10 cellular contexts compared by ENCODE assay signal in the genomic region with DNA sequence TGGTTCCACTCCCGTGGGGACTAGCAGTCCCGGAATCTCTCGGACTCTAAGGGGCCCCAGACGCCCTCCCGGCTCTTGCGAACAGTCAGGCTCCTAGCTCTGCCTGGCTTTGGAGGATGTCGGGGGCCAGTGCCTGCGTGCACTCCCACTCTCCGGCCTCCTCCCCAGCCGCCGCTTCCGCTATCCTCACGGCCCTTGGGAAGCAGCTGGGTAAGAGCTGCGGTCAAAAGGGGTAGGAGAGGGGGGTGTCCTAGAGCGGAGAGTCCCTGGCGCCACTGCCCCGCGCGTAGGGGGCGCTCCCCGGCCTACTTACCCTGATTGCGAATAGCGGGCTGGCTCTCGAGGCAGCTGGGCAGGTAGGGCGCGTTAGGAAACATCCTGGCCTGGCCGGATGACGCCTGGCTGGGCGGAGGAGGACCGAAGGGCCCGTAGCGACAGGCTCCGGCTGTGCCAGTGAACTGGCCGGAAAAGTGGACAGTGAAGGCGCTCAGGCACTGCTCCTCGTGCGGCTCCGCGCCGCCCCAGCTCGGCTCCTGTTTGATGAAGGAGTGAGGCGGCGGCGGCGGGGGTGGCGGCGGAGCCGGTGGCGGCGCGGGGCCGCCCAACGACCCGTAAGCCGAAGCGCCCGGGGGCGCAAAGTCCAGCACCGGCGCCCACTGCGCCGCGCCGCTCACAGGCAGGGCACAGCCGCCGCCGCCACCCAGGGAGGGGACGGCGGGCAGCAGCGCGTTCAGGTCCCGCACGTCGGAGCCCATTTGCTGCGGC. TPM values are rescaled to one million over a fixed set of nuclear protein-coding genes. Genes with fewer than 3 reads are reported as not detected.
DNase-seq lines count a peak whose midpoint lies in the region; ATAC-seq and TF ChIP-seq lines count a peak whose summit lies in the region.
"Had no signal": no experiment of that assay in that cellular context is flagged by ENCODE, and none has a peak within 500 bp of the region (broad histone marks: within the 10 kb centered on the region; RNA-seq: fewer than 3 reads in every experiment).

No MANE protein-coding gene starts in this region.

- peak; percentile 18 for ATAC-seq in naive thymus-derived CD4-positive, alpha-beta T cell
- ATAC-seq in GM21526 (IDR thresholded peaks at IDR 0.05; ENCODE audit: low FRiP score, unreplicated experiment) (no peak), HG02642 (IDR thresholded peaks at IDR 0.05; ENCODE audit: poor library complexity, unreplicated experiment) (no peak)
- ATAC-seq: effector memory CD8-positive, alpha-beta T cell had no signal

- H3K36me3 Mint-ChIP-seq in chondrocyte (ENCODE audit: low read depth) = peaks cover 9% of the 10 kb centered on the region
- H3K36me3 Mint-ChIP-seq in naive thymus-derived CD4-positive, alpha-beta T cell = peaks cover 0 to 5% (median 0%) of the 10 kb centered on the region in 5 donors

- POLR2A ChIA-PET in naive thymus-derived CD4-positive, alpha-beta T cell (lab: Charles Lee) = no interaction called here

- CTCF ChIA-PET in naive thymus-derived CD4-positive, alpha-beta T cell (lab: Charles Lee) = no interaction called here

- no peaks in the 10 kb centered on the region for H3K9me3 ChIP-seq in naive thymus-derived CD4-positive, alpha-beta T cell (ENCODE audit: control insufficient read depth in 2 of 3, low read length in 3 of 3)
- H3K9me3 ChIP-seq: tibial nerve had no signal

- no peak overlapping the region for H3K4me3 ChIP-seq in naive thymus-derived CD4-positive, alpha-beta T cell (ENCODE audit: low read length)

- H3K27ac Mint-ChIP-seq in chondrocyte (ENCODE audit: unreplicated experiment) = no peak overlapping the region
- H3K27ac Mint-ChIP-seq in naive thymus-derived CD4-positive, alpha-beta T cell = peak overlapping the region in 1 of 9 donors; percentile 68
- H3K27ac Mint-ChIP-seq: effector memory CD8-positive, alpha-beta T cell had no signal

- peak overlapping the region; percentile 44 for H3K4me3 Mint-ChIP-seq in chondrocyte (ENCODE audit: unreplicated experiment)
- peak overlapping the region in 3 of 10 donors; percentile 30 to 59 (median 54) for H3K4me3 Mint-ChIP-seq in naive thymus-derived CD4-positive, alpha-beta T cell

- no peak overlapping the region for H3K27ac ChIP-seq in naive thymus-derived CD4-positive, alpha-beta T cell (ENCODE audit: low read depth, low read length)
- no peak overlapping the region for H3K27ac ChIP-seq in substantia nigra (ENCODE audit: low read depth, low read length, poor library complexity, severe bottlenecking)
- H3K27ac ChIP-seq: tibial nerve had no signal

- H3K36me3 ChIP-seq in naive thymus-derived CD4-positive, alpha-beta T cell (ENCODE audit: control insufficient read depth in 2 of 3, insufficient read depth in 3 of 3, low read length in 3 of 3) = no peaks in the 10 kb centered on the region
- H3K36me3 ChIP-seq: tibial nerve had no signal

- TF ChIP-seq CTCF in chondrocyte (IDR thresholded peaks at IDR 0.05) = no peak

- H3K4me1 ChIP-seq in naive thymus-derived CD4-positive, alpha-beta T cell (ENCODE audit: control insufficient read depth in 2 of 2, insufficient read depth in 2 of 2, low read length in 2 of 2) = no peaks in the 10 kb centered on the region

- peaks cover 13% of the 10 kb centered on the region for H3K4me1 Mint-ChIP-seq in chondrocyte (ENCODE audit: low read depth)
- H3K4me1 Mint-ChIP-seq in naive thymus-derived CD4-positive, alpha-beta T cell = peaks cover 20 to 44% (median 41%) of the 10 kb centered on the region in 7 donors

- H3K27me3 Mint-ChIP-seq in chondrocyte (ENCODE audit: low read depth) = peaks cover 82% of the 10 kb centered on the region
- peaks cover 63 to 90% (median 79%) of the 10 kb centered on the region in 5 donors for H3K27me3 Mint-ChIP-seq in naive thymus-derived CD4-positive, alpha-beta T cell

- intact Hi-C loops in naive thymus-derived CD4-positive, alpha-beta T cell (cut with micrococcal nuclease) = loop anchor here in 1 of 2 donors (5.0 to 10.0 kb wide), 4 partner anchors 110 to 632 kb away; no protein-coding TSS in a partner anchor

- DNase-seq in COLO668 (lab: John Stamatoyannopoulos, UW; ENCODE audit: unreplicated experiment) (peak; percentile 32), KG1 (lab: John Stamatoyannopoulos, UW) (peak; percentile 57), chondrocyte (ENCODE audit: low spot score) (no peak), NCI-H2029 (lab: John Stamatoyannopoulos, UW) (no peak), substantia nigra (lab: John Stamatoyannopoulos, UW) (no peak)
- no peak for DNase-seq in naive thymus-derived CD4-positive, alpha-beta T cell
- DNase-seq: effector memory CD8-positive, alpha-beta T cell had no signal

- peaks cover 3% of the 10 kb centered on the region for H3K9me3 Mint-ChIP-seq in chondrocyte (ENCODE audit: low read depth)
- peaks cover 0 to 3% (median 0%) of the 10 kb centered on the region in 11 donors for H3K9me3 Mint-ChIP-seq in naive thymus-derived CD4-positive, alpha-beta T cell
- H3K9me3 Mint-ChIP-seq: effector memory CD8-positive, alpha-beta T cell had no signal

- peaks cover 0 to 11% of the 10 kb centered on the region in 2 donors for H3K27me3 ChIP-seq in naive thymus-derived CD4-positive, alpha-beta T cell (ENCODE audit: control insufficient read depth in 2 of 2, insufficient read depth in 2 of 2, low read length in 2 of 2)

RNA-seq across cellular contexts. Expression of a gene that starts 0.8 kb away (rescaled TPM):
- total RNA-seq in chondrocyte = not detected in 3 replicates
- total RNA-seq in naive thymus-derived CD4-positive, alpha-beta T cell = not detected
- not detected for polyA plus RNA-seq in naive thymus-derived CD4-positive, alpha-beta T cell
- total RNA-seq: tibial nerve had no signal

Comparison
In these comparisons a context has a peak if more than half of its experiments do, and no peak if none do; other contexts are left out.
1. DNase-seq: peak in COLO668 (single experiment) and KG1 (single experiment); none in chondrocyte (single experiment), naive thymus-derived CD4-positive, alpha-beta T cell (0 of 9), NCI-H2029 (single experiment) and substantia nigra (0 of 49).